Comparison of ENCODE assay signal across 1 cellular context in the genomic region with DNA sequence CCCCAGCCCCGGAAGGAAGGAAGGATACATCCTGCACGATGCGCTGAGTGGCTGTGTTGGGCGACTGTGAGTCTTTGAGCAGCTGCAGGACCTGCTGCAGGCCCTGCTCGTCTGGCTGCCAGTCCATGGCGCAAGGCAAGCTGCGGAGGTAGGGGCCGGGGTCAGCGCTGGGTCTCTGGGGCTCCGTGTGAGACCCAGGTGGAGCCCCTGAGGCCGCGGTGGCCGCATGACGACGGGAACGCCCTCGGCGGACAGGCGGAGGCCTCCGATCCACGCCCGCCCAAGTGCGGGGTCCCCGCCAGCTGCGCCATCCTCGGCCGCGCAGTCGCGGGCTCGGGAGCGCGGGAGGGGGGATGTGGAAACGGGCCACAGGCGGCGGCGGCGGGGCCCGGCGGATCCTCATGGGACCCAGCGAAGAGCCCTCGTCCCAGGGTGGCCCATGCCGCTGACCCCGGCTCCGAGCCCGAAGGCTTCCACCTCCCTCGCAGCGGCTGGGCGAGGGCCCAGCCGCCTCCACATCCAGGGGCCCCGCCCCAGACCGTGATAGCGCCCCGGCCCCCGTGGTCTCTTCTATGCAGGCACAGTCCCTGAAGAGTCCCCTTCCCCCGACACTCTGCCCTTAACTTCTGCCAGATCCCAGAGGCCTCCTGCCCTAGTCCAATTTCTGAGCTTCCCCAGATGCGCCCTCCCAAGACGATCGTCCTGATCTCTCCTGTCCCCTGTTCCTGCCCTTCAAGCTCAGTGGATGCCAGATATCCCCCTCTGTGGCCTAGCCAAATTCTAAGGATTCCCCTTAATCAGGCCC.
TF ChIP-seq lines count a peak whose summit lies in the region.

No MANE protein-coding gene starts in this region.

TF ChIP-seq in GM12878, 131 proteins besides CTCF, POLR2A, EP300 and RAD21:
- TF ChIP-seq BHLHE40 (IDR thresholded peaks at IDR 0.05; ENCODE audit: borderline replicate concordance in 1 of 2, low read depth in 2 of 2, low read length in 1 of 2) (0 out of 4 replicates have a peak, but pooled peaks of 1 of the 2 experiments have one; percentile 6), FOXM1 (IDR thresholded peaks at IDR 0.05; ENCODE audit: low read depth, low read length) (no peak), BACH1 (IDR thresholded peaks at IDR 0.05; ENCODE audit: borderline replicate concordance) (peak; percentile 60; the same call in 1 of the 2 replicates), SMC3 (IDR thresholded peaks at IDR 0.05; ENCODE audit: borderline replicate concordance, low read length) (no peak), RFX5 (IDR thresholded peaks at IDR 0.05; ENCODE audit: low read depth, low read length) (no peak), TAF1 (IDR thresholded peaks at IDR 0.05; ENCODE audit: borderline replicate concordance, low read depth, low read length) (no peak), NFIC (IDR thresholded peaks at IDR 0.05; ENCODE audit: low read depth, low read length) (no peak), CHD4 (IDR thresholded peaks at IDR 0.05) (no peak), TARDBP (IDR thresholded peaks at IDR 0.05; ENCODE audit: borderline replicate concordance) (no peak), POLR2AphosphoS2 (IDR thresholded peaks at IDR 0.05; ENCODE audit: low read depth, low read length) (no peak), IRF4 (IDR thresholded peaks at IDR 0.05; ENCODE audit: low read depth, low read length) (no peak), KDM1A (IDR thresholded peaks at IDR 0.05; ENCODE audit: borderline replicate concordance) (no peak), PRDM15 (CRISPR knock-in tag; IDR thresholded peaks at IDR 0.05) (no peak), SMARCA5 (IDR thresholded peaks at IDR 0.05) (no peak), SP1 (IDR thresholded peaks at IDR 0.05; ENCODE audit: low read depth, low read length) (no peak), HDGF (IDR thresholded peaks at IDR 0.05) (no peak), GATAD2B (conservative IDR thresholded peaks at IDR 0.05; ENCODE audit: low read depth) (no peak; the same call in 1 of the 2 replicates), ZNF592 (IDR thresholded peaks at IDR 0.05) (no peak), ASH2L (IDR thresholded peaks at IDR 0.05; ENCODE audit: borderline replicate concordance, low read depth) (no peak), NRF1 (conservative IDR thresholded peaks at IDR 0.05; ENCODE audit: low read depth, low read length) (no peak), SREBF2 (IDR thresholded peaks at IDR 0.05; ENCODE audit: low read length) (no peak), EGR1 (IDR thresholded peaks at IDR 0.05; ENCODE audit: borderline replicate concordance in 1 of 2, low read depth in 2 of 2, low read length in 2 of 2) (no peak), NR2F1 (conservative IDR thresholded peaks at IDR 0.05) (peak; percentile 20; the same call in 1 of the 2 replicates), PML (IDR thresholded peaks at IDR 0.05; ENCODE audit: low read length) (no peak), DPF2 (IDR thresholded peaks at IDR 0.05) (peak; percentile 34; the same call in 1 of the 2 replicates), FOXK2 (IDR thresholded peaks at IDR 0.05) (no peak)
- TF ChIP-seq, protein P1, sequence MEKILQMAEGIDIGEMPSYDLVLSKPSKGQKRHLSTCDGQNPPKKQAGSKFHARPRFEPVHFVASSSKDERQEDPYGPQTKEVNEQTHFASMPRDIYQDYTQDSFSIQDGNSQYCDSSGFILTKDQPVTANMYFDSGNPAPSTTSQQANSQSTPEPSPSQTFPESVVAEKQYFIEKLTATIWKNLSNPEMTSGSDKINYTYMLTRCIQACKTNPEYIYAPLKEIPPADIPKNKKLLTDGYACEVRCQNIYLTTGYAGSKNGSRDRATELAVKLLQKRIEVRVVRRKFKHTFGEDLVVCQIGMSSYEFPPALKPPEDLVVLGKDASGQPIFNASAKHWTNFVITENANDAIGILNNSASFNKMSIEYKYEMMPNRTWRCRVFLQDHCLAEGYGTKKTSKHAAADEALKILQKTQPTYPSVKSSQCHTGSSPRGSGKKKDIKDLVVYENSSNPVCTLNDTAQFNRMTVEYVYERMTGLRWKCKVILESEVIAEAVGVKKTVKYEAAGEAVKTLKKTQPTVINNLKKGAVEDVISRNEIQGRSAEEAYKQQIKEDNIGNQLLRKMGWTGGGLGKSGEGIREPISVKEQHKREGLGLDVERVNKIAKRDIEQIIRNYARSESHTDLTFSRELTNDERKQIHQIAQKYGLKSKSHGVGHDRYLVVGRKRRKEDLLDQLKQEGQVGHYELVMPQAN (conservative IDR thresholded peaks at IDR 0.05) = peak; percentile 40; the same call in 1 of the 2 replicates
- TF ChIP-seq, protein P2, sequence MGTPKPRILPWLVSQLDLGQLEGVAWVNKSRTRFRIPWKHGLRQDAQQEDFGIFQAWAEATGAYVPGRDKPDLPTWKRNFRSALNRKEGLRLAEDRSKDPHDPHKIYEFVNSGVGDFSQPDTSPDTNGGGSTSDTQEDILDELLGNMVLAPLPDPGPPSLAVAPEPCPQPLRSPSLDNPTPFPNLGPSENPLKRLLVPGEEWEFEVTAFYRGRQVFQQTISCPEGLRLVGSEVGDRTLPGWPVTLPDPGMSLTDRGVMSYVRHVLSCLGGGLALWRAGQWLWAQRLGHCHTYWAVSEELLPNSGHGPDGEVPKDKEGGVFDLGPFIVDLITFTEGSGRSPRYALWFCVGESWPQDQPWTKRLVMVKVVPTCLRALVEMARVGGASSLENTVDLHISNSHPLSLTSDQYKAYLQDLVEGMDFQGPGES (IDR thresholded peaks at IDR 0.05) = no peak
- TF ChIP-seq, protein P3, sequence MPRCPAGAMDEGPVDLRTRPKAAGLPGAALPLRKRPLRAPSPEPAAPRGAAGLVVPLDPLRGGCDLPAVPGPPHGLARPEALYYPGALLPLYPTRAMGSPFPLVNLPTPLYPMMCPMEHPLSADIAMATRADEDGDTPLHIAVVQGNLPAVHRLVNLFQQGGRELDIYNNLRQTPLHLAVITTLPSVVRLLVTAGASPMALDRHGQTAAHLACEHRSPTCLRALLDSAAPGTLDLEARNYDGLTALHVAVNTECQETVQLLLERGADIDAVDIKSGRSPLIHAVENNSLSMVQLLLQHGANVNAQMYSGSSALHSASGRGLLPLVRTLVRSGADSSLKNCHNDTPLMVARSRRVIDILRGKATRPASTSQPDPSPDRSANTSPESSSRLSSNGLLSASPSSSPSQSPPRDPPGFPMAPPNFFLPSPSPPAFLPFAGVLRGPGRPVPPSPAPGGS (IDR thresholded peaks at IDR 0.05; ENCODE audit: borderline replicate concordance, insufficient read depth, low read depth, low read length, poor library complexity, severe bottlenecking) = no peak
- TF ChIP-seq, protein P4, sequence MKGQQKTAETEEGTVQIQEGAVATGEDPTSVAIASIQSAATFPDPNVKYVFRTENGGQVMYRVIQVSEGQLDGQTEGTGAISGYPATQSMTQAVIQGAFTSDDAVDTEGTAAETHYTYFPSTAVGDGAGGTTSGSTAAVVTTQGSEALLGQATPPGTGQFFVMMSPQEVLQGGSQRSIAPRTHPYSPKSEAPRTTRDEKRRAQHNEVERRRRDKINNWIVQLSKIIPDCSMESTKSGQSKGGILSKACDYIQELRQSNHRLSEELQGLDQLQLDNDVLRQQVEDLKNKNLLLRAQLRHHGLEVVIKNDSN (IDR thresholded peaks at IDR 0.05; ENCODE audit: borderline replicate concordance, extremely low read length, insufficient read depth, low read depth, low read length) = no peak
